10 cellular contexts compared by ENCODE assay signal in genomic region chr7:74059681-74060588, GRCh38. TPM values are rescaled to one million over a fixed set of nuclear protein-coding genes. Genes with fewer than 3 reads are reported as not detected.
DNase-seq lines count a peak whose midpoint lies in the region; ATAC-seq and TF ChIP-seq lines count a peak whose summit lies in the region.
"Had no signal": no experiment of that assay in that cellular context is flagged by ENCODE, and none has a peak within 500 bp of the region (broad histone marks: within the 10 kb centered on the region; RNA-seq: fewer than 3 reads in every experiment).

No MANE protein-coding gene starts in this region.

- TF ChIP-seq POLR2A in gastrocnemius medialis (IDR thresholded peaks at IDR 0.05), result no peak

- H3K27ac ChIP-seq in WERI-Rb-1 (no peak overlapping the region), gastrocnemius medialis (no peak overlapping the region)

- H3K4me1 Mint-ChIP-seq in glutamatergic neuron (ENCODE audit: low read depth, unreplicated experiment), result no peaks in the 10 kb centered on the region
- H3K4me1 Mint-ChIP-seq in natural killer cell treated with Interleukin-12 subunit alpha and Interleukin-12 subunit beta and Interleukin-15 and Interleukin-18, amount 100 ng/mL, for 72 hours (ENCODE audit: low read depth in 2 of 2), result peaks cover 7 to 16% of the 10 kb centered on the region in 2 donors

- H3K27me3 ChIP-seq in WERI-Rb-1 (ENCODE audit: insufficient read depth, low read depth, severe bottlenecking), result no peaks in the 10 kb centered on the region
- H3K27me3 ChIP-seq in gastrocnemius medialis, result no peaks in the 10 kb centered on the region

- H3K9me3 ChIP-seq in WERI-Rb-1 (ENCODE audit: severe bottlenecking), result no peaks in the 10 kb centered on the region
- H3K9me3 ChIP-seq in gastrocnemius medialis, result no peaks in the 10 kb centered on the region

- peaks cover 5% of the 10 kb centered on the region for H3K27me3 Mint-ChIP-seq in glutamatergic neuron (ENCODE audit: unreplicated experiment)
- H3K27me3 Mint-ChIP-seq in natural killer cell treated with Interleukin-12 subunit alpha and Interleukin-12 subunit beta and Interleukin-15 and Interleukin-18, amount 100 ng/mL, for 72 hours, result peaks cover 0 to 8% of the 10 kb centered on the region in 2 donors

- ATAC-seq in gastrocnemius medialis (peak; percentile 35 to 42), HG02852 (IDR thresholded peaks at IDR 0.05; ENCODE audit: unreplicated experiment) (no peak)
- no peak for ATAC-seq in natural killer cell treated with Interleukin-12 subunit alpha and Interleukin-12 subunit beta and Interleukin-15 and Interleukin-18, amount 100 ng/mL, for 72 hours
- ATAC-seq: activated T-cell treated with anti-CD3 and anti-CD28 coated beads, Interleukin-2, amount 50 U/mL, for 72 hours had no signal

- H3K36me3 ChIP-seq in WERI-Rb-1 (no peaks in the 10 kb centered on the region), gastrocnemius medialis (no peaks in the 10 kb centered on the region)

- peak overlapping the region; percentile 8; the same call in 1 of the 2 replicates for H3K4me3 ChIP-seq in WERI-Rb-1 (ENCODE audit: low read depth, low read length)
- H3K4me3 ChIP-seq in gastrocnemius medialis, result no peak overlapping the region

- intact Hi-C loops in gastrocnemius medialis (cut with DNase I; ENCODE audit: low total_unique reads), result no loop called here

- H3K27ac Mint-ChIP-seq in glutamatergic neuron (ENCODE audit: unreplicated experiment), result no peak overlapping the region
- no peak overlapping the region for H3K27ac Mint-ChIP-seq in natural killer cell treated with Interleukin-12 subunit alpha and Interleukin-12 subunit beta and Interleukin-15 and Interleukin-18, amount 100 ng/mL, for 72 hours
- H3K27ac Mint-ChIP-seq: activated T-cell treated with anti-CD3 and anti-CD28 coated beads, Interleukin-2, amount 50 U/mL, for 72 hours had no signal

- peaks cover 2% of the 10 kb centered on the region for H3K9me3 Mint-ChIP-seq in glutamatergic neuron (ENCODE audit: unreplicated experiment)
- H3K9me3 Mint-ChIP-seq in natural killer cell treated with Interleukin-12 subunit alpha and Interleukin-12 subunit beta and Interleukin-15 and Interleukin-18, amount 100 ng/mL, for 72 hours, result no peaks in the 10 kb centered on the region
- H3K9me3 Mint-ChIP-seq: activated T-cell treated with anti-CD3 and anti-CD28 coated beads, Interleukin-2, amount 50 U/mL, for 72 hours had no signal

- H3K36me3 Mint-ChIP-seq in glutamatergic neuron (ENCODE audit: unreplicated experiment), result no peaks in the 10 kb centered on the region
- H3K36me3 Mint-ChIP-seq in natural killer cell treated with Interleukin-12 subunit alpha and Interleukin-12 subunit beta and Interleukin-15 and Interleukin-18, amount 100 ng/mL, for 72 hours, result no peaks in the 10 kb centered on the region

- in situ Hi-C loops in gastrocnemius medialis (cut with MboI; ENCODE audit: low sequenced_read_pairs in 4 of 4), result loop anchor here in 2 of 4 donors (10.0 to 25.0 kb wide), 2 partner anchors 327 to 345 kb away; no protein-coding TSS in a partner anchor

- DNase-seq in HPDE6-E6E7 (ENCODE audit: extremely low spot score) (peak; percentile 83), WERI-Rb-1 (peak; percentile 35), glutamatergic neuron (peak; percentile 1), gastrocnemius medialis (peak in 1 of 2 donors; percentile 43), NCI-H1436 treated with DMSO at 0.1 percent for 48 hours (lab: John Stamatoyannopoulos, UW) (no peak), NCI-H2171 treated with DMSO at 0.1 percent for 48 hours (lab: John Stamatoyannopoulos, UW) (no peak)
- no peak for DNase-seq in natural killer cell treated with Interleukin-12 subunit alpha and Interleukin-12 subunit beta and Interleukin-15 and Interleukin-18, amount 100 ng/mL, for 72 hours (ENCODE audit: low spot score)
- DNase-seq: activated T-cell treated with anti-CD3 and anti-CD28 coated beads, Interleukin-2, amount 50 U/mL, for 72 hours; NCI-H69 had no signal

- H3K4me1 ChIP-seq in gastrocnemius medialis, result peaks cover 3 to 18% of the 10 kb centered on the region in 2 donors

- TF ChIP-seq CTCF in WERI-Rb-1 (IDR thresholded peaks at IDR 0.05; ENCODE audit: low read depth, low read length) (peak; percentile 40; the same call in 1 of the 2 replicates), glutamatergic neuron (IDR thresholded peaks at IDR 0.05; ENCODE audit: partially characterized antibody, unreplicated experiment) (no peak), gastrocnemius medialis (IDR thresholded peaks at IDR 0.05 in 4 of 5, conservative IDR thresholded peaks at IDR 0.05 in 1 of 5) (peak in 1 of 5 experiments; percentile 34)

- no peak overlapping the region for H3K4me3 Mint-ChIP-seq in glutamatergic neuron (ENCODE audit: unreplicated experiment)
- H3K4me3 Mint-ChIP-seq in natural killer cell treated with Interleukin-12 subunit alpha and Interleukin-12 subunit beta and Interleukin-15 and Interleukin-18, amount 100 ng/mL, for 72 hours, result no peak overlapping the region
- H3K4me3 Mint-ChIP-seq: activated T-cell treated with anti-CD3 and anti-CD28 coated beads, Interleukin-2, amount 50 U/mL, for 72 hours had no signal

RNA-seq across cellular contexts. Expression of gene LIMK1, which starts 23.7 kb away (rescaled TPM):
- total RNA-seq in glutamatergic neuron (ENCODE audit: unreplicated experiment) (178 TPM), gastrocnemius medialis (10 to 100 TPM; 15.3 to 56.4 (median 23.3) TPM)
- total RNA-seq in natural killer cell treated with Interleukin-12 subunit alpha and Interleukin-12 subunit beta and Interleukin-15 and Interleukin-18, amount 100 ng/mL, for 72 hours, result 10 to 100 TPM; 48.4 to 52.9 TPM

RNA-seq across cellular contexts. Expression of gene ELN, which starts 32.0 kb away (rescaled TPM):
- total RNA-seq in glutamatergic neuron (ENCODE audit: unreplicated experiment), result 3.7 TPM
- 10 to 100 TPM in 1 of 4 donors, 1 to 10 TPM in 3; 5.3 to 14.8 (median 6.9) TPM for total RNA-seq in gastrocnemius medialis
- under 1 TPM in 1 of 2 donors, not detected in 1; 0.10 TPM for total RNA-seq in natural killer cell treated with Interleukin-12 subunit alpha and Interleukin-12 subunit beta and Interleukin-15 and Interleukin-18, amount 100 ng/mL, for 72 hours
- total RNA-seq: activated T-cell treated with anti-CD3 and anti-CD28 coated beads, Interleukin-2, amount 50 U/mL, for 72 hours had no signal

Comparison
In these comparisons a context has a peak if more than half of its experiments do, and no peak if none do; other contexts are left out.
1. DNase-seq: peak in HPDE6-E6E7 (single experiment), WERI-Rb-1 (single experiment) and glutamatergic neuron (single experiment); none in NCI-H1436 treated with DMSO at 0.1 percent for 48 hours (single experiment), natural killer cell treated with Interleukin-12 subunit alpha and Interleukin-12 subunit beta and Interleukin-15 and Interleukin-18, amount 100 ng/mL, for 72 hours (single experiment) and NCI-H2171 treated with DMSO at 0.1 percent for 48 hours (single experiment).
2. ATAC-seq: peak in gastrocnemius medialis (2 of 2); none in HG02852 (single experiment) and natural killer cell treated with Interleukin-12 subunit alpha and Interleukin-12 subunit beta and Interleukin-15 and Interleukin-18, amount 100 ng/mL, for 72 hours (0 of 2).